10 cellular contexts compared by ENCODE assay signal in genomic region chr16:31427441-31428276, GRCh38. TPM values are rescaled to one million over a fixed set of nuclear protein-coding genes. Genes with fewer than 3 reads are reported as not detected.
DNase-seq lines count a peak whose midpoint lies in the region; ATAC-seq, FAIRE-seq and TF ChIP-seq lines count a peak whose summit lies in the region.
"Had no signal": no experiment of that assay in that cellular context is flagged by ENCODE, and none has a peak within 500 bp of the region (broad histone marks: within the 10 kb centered on the region; RNA-seq: fewer than 3 reads in every experiment).

No MANE protein-coding gene starts in this region.

- H3K36me3 Mint-ChIP-seq in activated T-cell treated with anti-CD3 and anti-CD28 coated beads, Interleukin-2, amount 50 U/mL, for 4 hours (ENCODE audit: insufficient read depth): no peaks in the 10 kb centered on the region
- H3K36me3 Mint-ChIP-seq in progenitor cell of endocrine pancreas (ENCODE audit: insufficient read depth): no peaks in the 10 kb centered on the region

- H3K4me3 ChIP-seq in MG63 (peak overlapping the region; percentile 30), pancreas (peak overlapping the region in 2 of 4 donors; percentile 39 to 47), thoracic aorta (peak overlapping the region; percentile 65)

- WGBS in pancreas, 2 donors: 12 to 22% methylated on average over 47 to 79 of the region's 83 CpGs

- H3K27ac ChIP-seq in pancreas (peak overlapping the region in 2 of 4 donors; percentile 22 to 51), thoracic aorta (peak overlapping the region in 1 of 2 donors; percentile 11)

- no peak for TF ChIP-seq POLR2A in H54 (IDR thresholded peaks at IDR 0.05; ENCODE audit: low read depth, low read length)

- H3K27ac Mint-ChIP-seq in progenitor cell of endocrine pancreas: no peak overlapping the region
- H3K27ac Mint-ChIP-seq: stimulated activated naive CD8-positive, alpha-beta T cell treated with anti-CD3 and anti-CD28 coated beads, Interleukin-15, Interleukin-2, amounts not matched to agents 100 ng/mL and 50 ng/mL, for 24 hours had no signal

- H3K9me3 ChIP-seq in MG63 (no peaks in the 10 kb centered on the region), pancreas (no peaks in the 10 kb centered on the region), thoracic aorta (no peaks in the 10 kb centered on the region)

- no peak overlapping the region for H3K4me3 Mint-ChIP-seq in activated T-cell treated with anti-CD3 and anti-CD28 coated beads, Interleukin-2, amount 50 U/mL, for 4 hours
- H3K4me3 Mint-ChIP-seq in progenitor cell of endocrine pancreas (ENCODE audit: low read depth): no peak overlapping the region
- H3K4me3 Mint-ChIP-seq: stimulated activated naive CD8-positive, alpha-beta T cell treated with anti-CD3 and anti-CD28 coated beads, Interleukin-15, Interleukin-2, amounts not matched to agents 100 ng/mL and 50 ng/mL, for 24 hours had no signal

- H3K4me1 ChIP-seq in pancreas: no peaks in the 10 kb centered on the region
- H3K4me1 ChIP-seq in thoracic aorta (ENCODE audit: control insufficient read depth in 1 of 2, low read depth in 2 of 2): peaks cover 0 to 10% of the 10 kb centered on the region in 2 donors

- FAIRE-seq in pancreas (lab: Jason Lieb, UNC): no peak
- no peak for FAIRE-seq in H54 (lab: Jason Lieb, UNC)

- DNase-seq in MG63 (peak; percentile 57), fibroblast of the conjunctiva (ENCODE audit: low read depth) (peak; percentile 2), pancreas (peak; percentile 58 to 86 (median 78)), thoracic aorta (ENCODE audit: low spot score) (no peak), progenitor cell of endocrine pancreas (ENCODE audit: low spot score, unreplicated experiment) (no peak), H54 (ENCODE audit: insufficient read length, low spot score) (no peak)
- DNase-seq in activated T-cell treated with anti-CD3 and anti-CD28 coated beads, Interleukin-2, amount 50 U/mL, for 4 hours: peak; percentile 73

- peaks cover 8% of the 10 kb centered on the region for H3K4me1 Mint-ChIP-seq in activated T-cell treated with anti-CD3 and anti-CD28 coated beads, Interleukin-2, amount 50 U/mL, for 4 hours (ENCODE audit: low read depth)
- H3K4me1 Mint-ChIP-seq in progenitor cell of endocrine pancreas (ENCODE audit: low read depth): no peaks in the 10 kb centered on the region

- peak; percentile 58 for ATAC-seq in activated T-cell treated with anti-CD3 and anti-CD28 coated beads, Interleukin-2, amount 50 U/mL, for 4 hours
- ATAC-seq in pancreas (peak; percentile 80 to 88 (median 86)), thoracic aorta (ENCODE audit: insufficient number of reproducible peaks, low FRiP score, low read depth) (no peak), GM18511 (IDR thresholded peaks at IDR 0.05; ENCODE audit: unreplicated experiment) (no peak)

- H3K27me3 ChIP-seq in MG63 (no peaks in the 10 kb centered on the region; the same call in 1 of the 2 replicates), pancreas (no peaks in the 10 kb centered on the region), thoracic aorta (replicated peaks; ENCODE audit: insufficient read depth) (no peaks in the 10 kb centered on the region)

- H3K27me3 Mint-ChIP-seq in activated T-cell treated with anti-CD3 and anti-CD28 coated beads, Interleukin-2, amount 50 U/mL, for 4 hours (ENCODE audit: low read depth): peaks cover 14% of the 10 kb centered on the region
- peaks cover 44% of the 10 kb centered on the region for H3K27me3 Mint-ChIP-seq in progenitor cell of endocrine pancreas

- no peak for TF ChIP-seq CTCF in pancreas (IDR thresholded peaks at IDR 0.05)
- no peak for TF ChIP-seq CTCF in thoracic aorta (IDR thresholded peaks at IDR 0.05)
- TF ChIP-seq CTCF in progenitor cell of endocrine pancreas (IDR thresholded peaks at IDR 0.05; ENCODE audit: unreplicated experiment): no peak

- H3K36me3 ChIP-seq in MG63: no peaks in the 10 kb centered on the region
- H3K36me3 ChIP-seq in pancreas: no peaks in the 10 kb centered on the region
- H3K36me3 ChIP-seq in thoracic aorta: no peaks in the 10 kb centered on the region

- intact Hi-C loops in pancreas (cut with DNase I): no loop called here

- no peaks in the 10 kb centered on the region for H3K9me3 Mint-ChIP-seq in activated T-cell treated with anti-CD3 and anti-CD28 coated beads, Interleukin-2, amount 50 U/mL, for 4 hours
- no peaks in the 10 kb centered on the region for H3K9me3 Mint-ChIP-seq in progenitor cell of endocrine pancreas (ENCODE audit: low read depth)
- H3K9me3 Mint-ChIP-seq: stimulated activated naive CD8-positive, alpha-beta T cell treated with anti-CD3 and anti-CD28 coated beads, Interleukin-15, Interleukin-2, amounts not matched to agents 100 ng/mL and 50 ng/mL, for 24 hours had no signal

RNA-seq across cellular contexts. Expression of gene COX6A2, which starts 0.5 kb away (rescaled TPM):
- total RNA-seq in MG63 (2014; rRNA removed; shearing (Covaris generic); ENCODE audit: low replicate concordance): not detected in 2 replicates
- total RNA-seq in activated T-cell treated with anti-CD3 and anti-CD28 coated beads, Interleukin-2, amount 50 U/mL, for 4 hours: not detected
- total RNA-seq in pancreas (under 1 TPM in 4 of 6 donors, not detected in 2; 0.39 to 0.61 (median 0.52) TPM), thoracic aorta (not detected), progenitor cell of endocrine pancreas (not detected in 2 replicates)
- 1 to 10 TPM; 2.0 to 5.5 TPM for polyA plus RNA-seq in pancreas
- total RNA-seq: HT1080 had no signal

RNA-seq across cellular contexts. Expression of gene ZNF843, which starts 14.9 kb away (rescaled TPM):
- total RNA-seq in MG63 (2014; rRNA removed; shearing (Covaris generic); ENCODE audit: low replicate concordance): not detected in 2 replicates
- total RNA-seq in activated T-cell treated with anti-CD3 and anti-CD28 coated beads, Interleukin-2, amount 50 U/mL, for 4 hours: under 1 TPM in 2 of 3 donors, not detected in 1; 0.16 to 0.27 TPM
- total RNA-seq in pancreas (1 to 10 TPM; 2.0 to 3.4 (median 2.1) TPM), thoracic aorta (1 to 10 TPM; 1.1 to 1.9 TPM), progenitor cell of endocrine pancreas (1.2 and 1.4 TPM in 2 replicates)
- 1 to 10 TPM; 1.1 to 1.5 TPM for polyA plus RNA-seq in pancreas
- total RNA-seq: HT1080 had no signal

RNA-seq across cellular contexts. Expression of gene ARMC5, which starts 31.6 kb away (rescaled TPM):
- total RNA-seq in MG63 (2014; rRNA removed; shearing (Covaris generic); ENCODE audit: low replicate concordance): 11.3 and 12.7 TPM in 2 replicates
- 10 to 100 TPM; 18.4 to 18.9 (median 18.7) TPM for total RNA-seq in activated T-cell treated with anti-CD3 and anti-CD28 coated beads, Interleukin-2, amount 50 U/mL, for 4 hours
- total RNA-seq in pancreas: 1 to 10 TPM; 2.3 to 6.2 (median 4.3) TPM
- polyA plus RNA-seq in pancreas: 10 to 100 TPM; 16.6 to 18.1 TPM
- total RNA-seq in thoracic aorta: 10 to 100 TPM in 1 of 2 donors, 1 to 10 TPM in 1; 8.8 to 10.8 TPM
- 14.6 and 14.8 TPM in 2 replicates for total RNA-seq in progenitor cell of endocrine pancreas

RNA-seq across cellular contexts. Expression of gene ITGAD, which starts 34.5 kb away (rescaled TPM):
- not detected in 2 replicates for total RNA-seq in MG63 (2014; rRNA removed; shearing (Covaris generic); ENCODE audit: low replicate concordance)
- under 1 TPM in 1 of 3 donors, not detected in 2; 0.16 TPM for total RNA-seq in activated T-cell treated with anti-CD3 and anti-CD28 coated beads, Interleukin-2, amount 50 U/mL, for 4 hours
- under 1 TPM in 2 of 6 donors, not detected in 4; 0.06 to 0.31 TPM for total RNA-seq in pancreas
- polyA plus RNA-seq in pancreas: not detected
- under 1 TPM in 1 of 2 donors, not detected in 1; 0.14 TPM for total RNA-seq in thoracic aorta
- not detected in 2 replicates for total RNA-seq in progenitor cell of endocrine pancreas
- total RNA-seq: HT1080 had no signal

RNA-seq across cellular contexts. Expression of gene TGFB1I1, which starts 44.3 kb away (rescaled TPM):
- 39.1 and 48.1 TPM in 2 replicates for total RNA-seq in MG63 (2014; rRNA removed; shearing (Covaris generic); ENCODE audit: low replicate concordance)
- under 1 TPM in 2 of 3 donors, not detected in 1; 0.30 to 0.34 TPM for total RNA-seq in activated T-cell treated with anti-CD3 and anti-CD28 coated beads, Interleukin-2, amount 50 U/mL, for 4 hours
- total RNA-seq in pancreas (10 to 100 TPM in 1 of 6 donors, 1 to 10 TPM in 5; 1.1 to 13.2 (median 4.6) TPM), thoracic aorta (100 to 1,000 TPM; 192 to 231 TPM), progenitor cell of endocrine pancreas (4.5 and 5.0 TPM in 2 replicates)
- 1 to 10 TPM; 8.6 TPM for polyA plus RNA-seq in pancreas

Comparison
In these comparisons a context has a peak if more than half of its experiments do, and no peak if none do; other contexts are left out.
1. DNase-seq: peak in MG63 (single experiment), activated T-cell treated with anti-CD3 and anti-CD28 coated beads, Interleukin-2, amount 50 U/mL, for 4 hours (single experiment), fibroblast of the conjunctiva (single experiment) and pancreas (6 of 6); none in thoracic aorta (single experiment), progenitor cell of endocrine pancreas (single experiment) and H54 (single experiment).
2. ATAC-seq: peak in activated T-cell treated with anti-CD3 and anti-CD28 coated beads, Interleukin-2, amount 50 U/mL, for 4 hours (2 of 2) and pancreas (4 of 4); none in thoracic aorta (single experiment) and GM18511 (single experiment).